ENCODE assay signal across 8 cellular contexts in the genomic region with DNA sequence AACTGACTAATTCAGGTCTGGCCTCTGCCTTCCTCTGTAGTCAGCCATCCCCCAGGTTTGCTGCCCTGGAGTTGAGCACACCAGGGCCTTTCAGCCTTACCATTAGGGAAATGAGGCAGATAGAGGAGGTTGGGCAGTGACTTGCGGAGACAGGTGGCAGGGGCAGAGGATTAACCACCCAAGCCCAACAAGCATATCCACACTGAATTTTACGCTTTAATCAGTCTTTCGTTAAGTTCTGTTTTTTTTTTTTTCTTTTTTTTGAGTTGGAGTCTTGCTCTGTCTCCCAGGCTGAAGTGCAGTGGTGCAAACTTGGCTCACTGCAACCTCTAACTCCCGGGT.
DNase-seq lines count a peak whose midpoint lies in the region; ATAC-seq and TF ChIP-seq lines count a peak whose summit lies in the region.

No MANE protein-coding gene starts in this region.

- peaks cover 52% of the 10 kb centered on the region for H3K4me1 Mint-ChIP-seq in mesothelial cell of epicardium

- H3K27me3 Mint-ChIP-seq in mesothelial cell of epicardium (ENCODE audit: low read depth): no peaks in the 10 kb centered on the region

- DNase-seq in NOMO-1 treated with DMSO at 0.1 percent for 48 hours (lab: John Stamatoyannopoulos, UW; ENCODE audit: unreplicated experiment): peak; percentile 66
- no peak for DNase-seq in foreskin keratinocyte
- DNase-seq in C1 segment of cervical spinal cord (lab: John Stamatoyannopoulos, UW): no peak
- no peak for DNase-seq in T1000 (lab: John Stamatoyannopoulos, UW)
- no peak for DNase-seq in mesothelial cell of epicardium (ENCODE audit: low spot score in 2 of 2, unreplicated experiment in 2 of 2)
- no peak for DNase-seq in mesenteric fat pad (ENCODE audit: low spot score)

- H3K4me3 Mint-ChIP-seq in mesothelial cell of epicardium: no peak overlapping the region

- H3K27me3 ChIP-seq in foreskin keratinocyte: no peaks in the 10 kb centered on the region

- H3K27ac ChIP-seq in foreskin keratinocyte: peak overlapping the region; percentile 94

- no peaks in the 10 kb centered on the region for H3K36me3 Mint-ChIP-seq in mesothelial cell of epicardium

- no peaks in the 10 kb centered on the region for H3K9me3 Mint-ChIP-seq in mesothelial cell of epicardium

- no peak for TF ChIP-seq CTCF in foreskin keratinocyte (conservative IDR thresholded peaks at IDR 0.05)
- TF ChIP-seq CTCF in mesothelial cell of epicardium (IDR thresholded peaks at IDR 0.05; ENCODE audit: unreplicated experiment): no peak

- peaks cover 17% of the 10 kb centered on the region for H3K4me1 ChIP-seq in foreskin keratinocyte

- H3K27ac Mint-ChIP-seq in mesothelial cell of epicardium: no peak overlapping the region

- ATAC-seq in GM18867 (IDR thresholded peaks at IDR 0.05; ENCODE audit: unreplicated experiment) (peak; percentile 82), HG02623 (IDR thresholded peaks at IDR 0.05; ENCODE audit: unreplicated experiment) (peak; percentile 66), foreskin keratinocyte (no peak)
